Comparison of ENCODE assay signal across 26 cellular contexts in genomic region chr5:169091396-169091980, GRCh38.
A peak's percentile ranks its signal among the peaks of the same experiment; 100 is the strongest.
DNase-seq lines count a peak whose midpoint lies in the region; ATAC-seq and TF ChIP-seq lines count a peak whose summit lies in the region.
"Had no signal": no experiment of that assay in that cellular context is flagged by ENCODE, and none has a peak within 500 bp of the region (broad histone marks: within the 10 kb centered on the region; RNA-seq: fewer than 3 reads in every experiment).

No MANE protein-coding gene starts in this region.

- no peaks in the 10 kb centered on the region for H3K36me3 Mint-ChIP-seq in CD4-positive, alpha-beta memory T cell
- H3K36me3 Mint-ChIP-seq: CD8-positive, alpha-beta T cell had no signal

- no peaks in the 10 kb centered on the region for H3K27me3 ChIP-seq in BE2C
- no peaks in the 10 kb centered on the region for H3K27me3 ChIP-seq in CD4-positive, alpha-beta memory T cell (ENCODE audit: insufficient read depth, low read length)
- H3K27me3 ChIP-seq: BLaER1 treated with 17β-estradiol and CSF1 and Interleukin-3, amounts not matched to agents 10 nM and 100 nM had no signal

- ATAC-seq in HG03280 (IDR thresholded peaks at IDR 0.05; ENCODE audit: unreplicated experiment) = no peak
- ATAC-seq: CD8-positive, alpha-beta T cell; PC-3 had no signal

- H3K4me1 Mint-ChIP-seq in CD4-positive, alpha-beta memory T cell = no peaks in the 10 kb centered on the region

- POLR2A ChIA-PET in CD4-positive, alpha-beta memory T cell (lab: Charles Lee; ENCODE audit: partially characterized antibody) = no interaction called here

- DNase-seq in DMS79 treated with DMSO at 0.1 percent for 48 hours (lab: John Stamatoyannopoulos, UW) (peak; percentile 12), DMS79 (lab: John Stamatoyannopoulos, UW) (no peak), cerebellum (ENCODE audit: low spot score) (peak; percentile 78), kidney tubule cell (ENCODE audit: low spot score) (peak; percentile 94), retinal pigment epithelial cell (ENCODE audit: low read depth) (peak; percentile 35), BE2C (no peak)
- DNase-seq in CD4-positive, alpha-beta memory T cell = no peak
- DNase-seq: ACHN; CD8-positive, alpha-beta T cell; EL; GM23248; IMR-90; NCI-H1105; NCI-H146; NCI-H2029; NCI-H2171 treated with DMSO at 0.1 percent for 48 hours; NCI-H526 treated with DMSO at 0.1 percent for 48 hours; PC-3; SHP77 treated with DMSO at 0.1 percent for 48 hours; SW 1271 had no signal

- CTCF ChIA-PET in CD4-positive, alpha-beta memory T cell (lab: Charles Lee; ENCODE audit: partially characterized antibody) = no interaction called here

- H3K27ac ChIP-seq in CD4-positive, alpha-beta memory T cell (ENCODE audit: low read depth, low read length) = no peak overlapping the region
- H3K27ac ChIP-seq: 22Rv1; BLaER1 treated with 17β-estradiol and CSF1 and Interleukin-3, amounts not matched to agents 10 nM and 100 nM; GM23248; RWPE1; SK-N-MC had no signal

- H3K9me3 Mint-ChIP-seq in CD4-positive, alpha-beta memory T cell = peaks cover 0 to 22% (median 2%) of the 10 kb centered on the region in 8 donors
- H3K9me3 Mint-ChIP-seq: CD8-positive, alpha-beta T cell had no signal

- H3K4me3 Mint-ChIP-seq in CD4-positive, alpha-beta memory T cell = no peak overlapping the region
- H3K4me3 Mint-ChIP-seq: CD8-positive, alpha-beta T cell had no signal

- H3K27me3 Mint-ChIP-seq in CD4-positive, alpha-beta memory T cell = peaks cover 4% of the 10 kb centered on the region in 2 donors

- no peak for TF ChIP-seq CTCF in retinal pigment epithelial cell (conservative IDR thresholded peaks at IDR 0.05; ENCODE audit: low read depth, low read length)
- no peak for TF ChIP-seq CTCF in BE2C (IDR thresholded peaks at IDR 0.05; ENCODE audit: low read depth, low read length)

- H3K27ac Mint-ChIP-seq in CD4-positive, alpha-beta memory T cell = no peak overlapping the region
- H3K27ac Mint-ChIP-seq: CD8-positive, alpha-beta T cell had no signal

- H3K4me1 ChIP-seq in BE2C = no peaks in the 10 kb centered on the region
- no peaks in the 10 kb centered on the region for H3K4me1 ChIP-seq in CD4-positive, alpha-beta memory T cell (ENCODE audit: insufficient read depth, low read length)
- H3K4me1 ChIP-seq: BLaER1 treated with 17β-estradiol and CSF1 and Interleukin-3, amounts not matched to agents 10 nM and 100 nM had no signal

- H3K36me3 ChIP-seq in BE2C = no peaks in the 10 kb centered on the region
- H3K36me3 ChIP-seq in CD4-positive, alpha-beta memory T cell (ENCODE audit: insufficient read depth, low read length) = no peaks in the 10 kb centered on the region
- H3K36me3 ChIP-seq: BLaER1 treated with 17β-estradiol and CSF1 and Interleukin-3, amounts not matched to agents 10 nM and 100 nM; HAP-1 had no signal

- no peaks in the 10 kb centered on the region for H3K9me3 ChIP-seq in BE2C
- no peaks in the 10 kb centered on the region for H3K9me3 ChIP-seq in CD4-positive, alpha-beta memory T cell (ENCODE audit: control insufficient read depth in 1 of 2, low read length in 2 of 2)

- no peak overlapping the region for H3K4me3 ChIP-seq in retinal pigment epithelial cell (ENCODE audit: low read length)
- H3K4me3 ChIP-seq in BE2C (ENCODE audit: low read depth, low read length) = no peak overlapping the region
- no peak overlapping the region for H3K4me3 ChIP-seq in CD4-positive, alpha-beta memory T cell (ENCODE audit: low read length in 2 of 2)
- H3K4me3 ChIP-seq: BLaER1 treated with 17β-estradiol and CSF1 and Interleukin-3, amounts not matched to agents 10 nM and 100 nM; GM23248; HAP-1; SK-N-MC had no signal

- intact Hi-C loops in CD4-positive, alpha-beta memory T cell (cut with micrococcal nuclease) = no loop called here

Comparison
In these comparisons a context has a peak if more than half of its experiments do, and no peak if none do; other contexts are left out.
1. DNase-seq: peak in DMS79 treated with DMSO at 0.1 percent for 48 hours (single experiment), cerebellum (single experiment), kidney tubule cell (single experiment) and retinal pigment epithelial cell (single experiment); none in DMS79 (single experiment), BE2C (single experiment) and CD4-positive, alpha-beta memory T cell (0 of 5).